ENCODE assay signal across 22 cellular contexts in genomic region chr6:35040398-35040797, GRCh38.
DNase-seq lines count a peak whose midpoint lies in the region; ATAC-seq and TF ChIP-seq lines count a peak whose summit lies in the region.
"Had no signal": no experiment of that assay in that cellular context is flagged by ENCODE, and none has a peak within 500 bp of the region (broad histone marks: within the 10 kb centered on the region; RNA-seq: fewer than 3 reads in every experiment).

No MANE protein-coding gene starts in this region.

- H3K4me1 ChIP-seq in psoas muscle: peaks cover 21% of the 10 kb centered on the region
- H3K4me1 ChIP-seq: BE2C had no signal

- H3K27ac ChIP-seq in psoas muscle (peak overlapping the region; percentile 15), temporal lobe (ENCODE audit: low read depth, low read length) (peak overlapping the region; percentile 59)
- H3K27ac ChIP-seq: KMS-11, PC-9 had no signal

- WGBS in psoas muscle, 3 donors: 96 to 100% (median 100%) methylated on average over 1 of the region's 1 CpG

- DNase-seq in choroid plexus epithelial cell (ENCODE audit: low read depth) (peak; percentile 31), foreskin melanocyte (peak; percentile 41), psoas muscle (no peak), nucleus accumbens (lab: John Stamatoyannopoulos, UW) (no peak), sciatic nerve (ENCODE audit: low spot score) (no peak)
- DNase-seq: activated CD8-positive, alpha-beta memory T cell treated with anti-CD3 and anti-CD28 coated beads, Interleukin-2, amount 10 ng/mL, durations not matched to agents 7 days and 5 days; activated T-cell treated with anti-CD3 and anti-CD28 coated beads, Interleukin-2, amount 50 U/mL, for 48 hours; BE2C; CD8-positive, alpha-beta T cell; central memory CD4-positive, alpha-beta T cell; immature natural killer cell; naive thymus-derived CD4-positive, alpha-beta T cell; NCI-H1417 treated with DMSO at 0.1 percent for 48 hours; NCI-H2029 treated with DMSO at 0.1 percent for 48 hours; NCI-H524 treated with DMSO at 0.1 percent for 48 hours; occipital lobe; SK-N-SH; stimulated activated naive B cell treated with anti-CD40 and anti-IgM and Interleukin-4, amounts not matched to agents 10 μg/mL and 1 μg/mL and 100 μg/mL, for 72 hours had no signal

- no peak for ATAC-seq in psoas muscle
- no peak for ATAC-seq in GM18909 (IDR thresholded peaks at IDR 0.05; ENCODE audit: poor library complexity, unreplicated experiment)
- ATAC-seq in sciatic nerve: no peak
- ATAC-seq: activated CD8-positive, alpha-beta memory T cell treated with anti-CD3 and anti-CD28 coated beads, Interleukin-2, amount 10 ng/mL, durations not matched to agents 7 days and 5 days; CD8-positive, alpha-beta T cell; naive thymus-derived CD4-positive, alpha-beta T cell; stimulated activated naive B cell treated with anti-CD40 and anti-IgM and Interleukin-4, amounts not matched to agents 10 μg/mL and 1 μg/mL and 100 μg/mL, for 72 hours had no signal

- intact Hi-C loops in psoas muscle (cut with DNase I) (no loop called here), sciatic nerve (cut with DNase I) (no loop called here)

- no peaks in the 10 kb centered on the region for H3K27me3 ChIP-seq in psoas muscle (ENCODE audit: insufficient read depth in 3 of 3, low read length in 2 of 3)
- H3K27me3 ChIP-seq: BE2C had no signal

- no peak overlapping the region for H3K4me3 ChIP-seq in choroid plexus epithelial cell (ENCODE audit: low read depth, low read length)
- H3K4me3 ChIP-seq in psoas muscle: no peak overlapping the region
- H3K4me3 ChIP-seq: PC-9 had no signal

- H3K36me3 ChIP-seq in psoas muscle (ENCODE audit: insufficient read depth in 1 of 2, low read depth in 1 of 2): peaks cover 0 to 6% of the 10 kb centered on the region in 2 donors
- H3K36me3 ChIP-seq: BE2C had no signal

- H3K9me3 ChIP-seq in psoas muscle: no peaks in the 10 kb centered on the region
- H3K9me3 ChIP-seq: BE2C, SK-N-SH had no signal

- TF ChIP-seq CTCF in choroid plexus epithelial cell (conservative IDR thresholded peaks at IDR 0.05; ENCODE audit: low read depth, low read length) (no peak), psoas muscle (IDR thresholded peaks at IDR 0.05) (no peak)

Comparison
In these comparisons a context has a peak if more than half of its experiments do, and no peak if none do; other contexts are left out.
1. DNase-seq: peak in choroid plexus epithelial cell (single experiment) and foreskin melanocyte (single experiment); none in psoas muscle (0 of 2), nucleus accumbens (0 of 56) and sciatic nerve (single experiment).